14 cellular contexts compared by ENCODE assay signal in the genomic region with DNA sequence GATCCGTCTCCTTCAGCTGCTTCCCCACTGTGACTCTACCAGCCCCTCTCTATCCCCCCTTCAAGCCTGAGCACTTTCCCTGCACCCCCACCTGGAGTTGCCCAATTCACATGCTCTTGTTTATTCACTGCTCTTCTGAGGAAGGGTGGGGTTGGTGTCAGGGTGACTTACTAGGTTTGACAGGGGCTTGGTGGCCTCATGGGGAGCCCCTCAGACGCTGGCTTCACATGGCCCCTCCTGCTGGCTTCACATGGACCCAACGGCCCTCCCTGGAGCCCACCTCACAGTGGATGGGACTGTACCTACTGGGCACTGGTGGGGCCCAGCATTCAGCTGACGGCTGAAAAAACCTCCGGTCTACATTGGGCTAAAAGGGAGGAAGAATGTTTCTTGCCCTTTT.
"Had no signal": no experiment of that assay in that cellular context is flagged by ENCODE, and none has a peak within 500 bp of the region (broad histone marks: within the 10 kb centered on the region; RNA-seq: fewer than 3 reads in every experiment).

No MANE protein-coding gene starts in this region.

- H3K27ac ChIP-seq: dorsolateral prefrontal cortex, gastrocnemius medialis, heart left ventricle, lower lobe of right lung, ovary, thyroid gland, vagina had no signal

- H3K4me1 Mint-ChIP-seq: activated naive CD8-positive, alpha-beta T cell treated with anti-CD3 and anti-CD28 coated beads, Interleukin-2, amount 50 U/mL, for 24 hours had no signal

- H3K9me3 ChIP-seq: gastrocnemius medialis, heart left ventricle, lower lobe of right lung, ovary, thyroid gland, vagina had no signal

- H3K4me3 Mint-ChIP-seq: activated naive CD4-positive, alpha-beta T cell treated with anti-CD3 and anti-CD28 coated beads for 36 hours; activated naive CD8-positive, alpha-beta T cell treated with anti-CD3 and anti-CD28 coated beads, Interleukin-2, amount 50 U/mL, for 24 hours; endodermal cell; stimulated activated naive B cell treated with anti-CD40 and anti-IgM and Interleukin-4, amounts not matched to agents 10 μg/mL and 1 μg/mL and 100 μg/mL, for 72 hours had no signal

- H3K4me1 ChIP-seq: thyroid gland, vagina had no signal

- DNase-seq: midbrain had no signal

- H3K36me3 Mint-ChIP-seq: stimulated activated naive B cell treated with anti-CD40 and anti-IgM and Interleukin-4, amounts not matched to agents 10 μg/mL and 1 μg/mL and 100 μg/mL, for 72 hours had no signal

- H3K4me3 ChIP-seq: dorsolateral prefrontal cortex, gastrocnemius medialis, heart left ventricle, lower lobe of right lung, ovary, thyroid gland, vagina had no signal

- H3K27ac Mint-ChIP-seq: activated naive CD4-positive, alpha-beta T cell treated with anti-CD3 and anti-CD28 coated beads for 36 hours; activated naive CD8-positive, alpha-beta T cell treated with anti-CD3 and anti-CD28 coated beads, Interleukin-2, amount 50 U/mL, for 24 hours; activated T-helper 2 cell treated with anti-CD3 and anti-CD28 coated beads, Interferon-gamma antibody, Interleukin-2, Interleukin-4, amounts not matched to agents 10 μg/mL and 5 μg/mL and 100 μg/mL, durations not matched to agents 14 hours and 24 hours and 36 hours; endodermal cell; stimulated activated naive B cell treated with anti-CD40 and anti-IgM and Interleukin-4, amounts not matched to agents 10 μg/mL and 1 μg/mL and 100 μg/mL, for 72 hours had no signal

- H3K27me3 ChIP-seq: gastrocnemius medialis, heart left ventricle, ovary, thyroid gland, vagina had no signal

- H3K36me3 ChIP-seq: gastrocnemius medialis, heart left ventricle, lower lobe of right lung, ovary, thyroid gland, vagina had no signal

- H3K9me3 Mint-ChIP-seq: activated naive CD4-positive, alpha-beta T cell treated with anti-CD3 and anti-CD28 coated beads for 36 hours; activated naive CD8-positive, alpha-beta T cell treated with anti-CD3 and anti-CD28 coated beads, Interleukin-2, amount 50 U/mL, for 24 hours; activated T-helper 2 cell treated with anti-CD3 and anti-CD28 coated beads, Interferon-gamma antibody, Interleukin-2, Interleukin-4, amounts not matched to agents 10 μg/mL and 5 μg/mL and 100 μg/mL, durations not matched to agents 14 hours and 24 hours and 36 hours; endodermal cell; neural crest cell; stimulated activated naive B cell treated with anti-CD40 and anti-IgM and Interleukin-4, amounts not matched to agents 10 μg/mL and 1 μg/mL and 100 μg/mL, for 72 hours had no signal
